In genomic region chr20:20744170-20744725, GRCh38 we compare ENCODE assay signal across 10 cellular contexts. TPM values are rescaled to one million over a fixed set of nuclear protein-coding genes. Genes with fewer than 3 reads are reported as not detected.
DNase-seq lines count a peak whose midpoint lies in the region; ATAC-seq, FAIRE-seq and TF ChIP-seq lines count a peak whose summit lies in the region.
"Had no signal": no experiment of that assay in that cellular context is flagged by ENCODE, and none has a peak within 500 bp of the region (broad histone marks: within the 10 kb centered on the region; RNA-seq: fewer than 3 reads in every experiment).

No MANE protein-coding gene starts in this region.

- H3K79me2 ChIP-seq in GM23338 (replicated peaks; ENCODE audit: insufficient read depth) (no peaks in the 10 kb centered on the region), parathyroid adenoma (no peaks in the 10 kb centered on the region)

- H3K9me2 ChIP-seq in GM23338 (ENCODE audit: insufficient read depth): no peaks in the 10 kb centered on the region

- no peaks in the 10 kb centered on the region for H3K36me3 ChIP-seq in GM23338 (ENCODE audit: insufficient read depth)
- H3K36me3 ChIP-seq in heart right ventricle: no peaks in the 10 kb centered on the region
- no peaks in the 10 kb centered on the region for H3K36me3 ChIP-seq in parathyroid adenoma (ENCODE audit: control insufficient read depth, insufficient read depth, low read length)
- no peaks in the 10 kb centered on the region for H3K36me3 ChIP-seq in HAP-1 (replicated peaks)

- H3K27ac ChIP-seq in GM23338 (ENCODE audit: low read depth) (peak overlapping the region; percentile 86), heart right ventricle (peak overlapping the region; percentile 77 to 98 (median 86)), parathyroid adenoma (peak overlapping the region; percentile 66)

- no peak overlapping the region; the same call in 2 of the 3 replicates for H3K4me3 Mint-ChIP-seq in GM23338
- H3K4me3 Mint-ChIP-seq: activated T-helper 17 cell treated with anti-CD3 and anti-CD28 coated beads, Interleukin-2, amount 50 U/mL, for 72 hours; T-helper 1 cell treated with Interleukin-12 subunit alpha and Interleukin-12 subunit beta and Interleukin-4 antibody, amounts not matched to agents 30 μg/mL and 1 μg/mL, for 36 hours had no signal

- H3K4me3 ChIP-seq in GM23338: no peak overlapping the region
- H3K4me3 ChIP-seq in heart right ventricle: peak overlapping the region in 2 of 10 donors; percentile 22 to 27
- no peak overlapping the region for H3K4me3 ChIP-seq in parathyroid adenoma (ENCODE audit: low read depth, low read length)
- no peak overlapping the region for H3K4me3 ChIP-seq in HAP-1

- H3K27ac Mint-ChIP-seq in GM23338: peak overlapping the region; percentile 92
- H3K27ac Mint-ChIP-seq: activated T-helper 17 cell treated with anti-CD3 and anti-CD28 coated beads, Interleukin-2, amount 50 U/mL, for 72 hours; T-helper 1 cell treated with Interleukin-12 subunit alpha and Interleukin-12 subunit beta and Interleukin-4 antibody, amounts not matched to agents 30 μg/mL and 1 μg/mL, for 36 hours had no signal

- H3K27me3 ChIP-seq in GM23338 (ENCODE audit: insufficient read depth) (no peaks in the 10 kb centered on the region), heart right ventricle (no peaks in the 10 kb centered on the region), parathyroid adenoma (ENCODE audit: control insufficient read depth, insufficient read depth, low read length) (no peaks in the 10 kb centered on the region), HAP-1 (ENCODE audit: low read depth) (no peaks in the 10 kb centered on the region)

- TF ChIP-seq CTCF in GM23338 (conservative IDR thresholded peaks at IDR 0.05; ENCODE audit: low read depth in 2 of 2) (no peak), heart right ventricle (IDR thresholded peaks at IDR 0.05) (no peak), parathyroid adenoma (IDR thresholded peaks at IDR 0.05) (no peak)

- H3K4me2 ChIP-seq in GM23338: peak overlapping the region; percentile 61
- no peak overlapping the region for H3K4me2 ChIP-seq in parathyroid adenoma (ENCODE audit: low read length)

- H3F3A ChIP-seq in GM23338 (replicated peaks; ENCODE audit: low read depth): 0 out of 2 replicates have a peak, but pooled peaks cover 2% of the 10 kb centered on the region

- ATAC-seq in GM23338 (no peak), heart right ventricle (peak in 5 of 8 donors; percentile 8 to 65 (median 55)), GM21447 (IDR thresholded peaks at IDR 0.05; ENCODE audit: unreplicated experiment) (no peak)
- ATAC-seq: activated T-helper 17 cell treated with anti-CD3 and anti-CD28 coated beads, Interleukin-2, amount 50 U/mL, for 72 hours had no signal

- H2AFZ ChIP-seq in GM23338 (peak overlapping the region; percentile 95), parathyroid adenoma (no peak overlapping the region)

- H3K9me3 ChIP-seq in heart right ventricle: peaks cover 0 to 12% (median 0%) of the 10 kb centered on the region in 11 donors
- H3K9me3 ChIP-seq in parathyroid adenoma (ENCODE audit: control insufficient read depth, low read length): no peaks in the 10 kb centered on the region
- no peaks in the 10 kb centered on the region for H3K9me3 ChIP-seq in HAP-1

- H3K9me3 Mint-ChIP-seq in GM23338: peaks cover 7% of the 10 kb centered on the region

- FAIRE-seq in GM19239 (lab: Jason Lieb, UNC): no peak

- 45 to 57% methylated on average over 5 of the region's 5 CpGs for WGBS in heart right ventricle, 2 donors

- H3K9ac ChIP-seq in parathyroid adenoma: no peak overlapping the region

- H3K36me3 Mint-ChIP-seq in GM23338 (ENCODE audit: low read depth): peaks cover 3% of the 10 kb centered on the region

- in situ Hi-C loops in HAP-1 (cut with MboI; ENCODE audit: low sequenced_read_pairs): no loop called here

- H3K4me1 Mint-ChIP-seq in GM23338: peaks cover 28% of the 10 kb centered on the region
- H3K4me1 Mint-ChIP-seq: activated T-helper 17 cell treated with anti-CD3 and anti-CD28 coated beads, Interleukin-2, amount 50 U/mL, for 72 hours had no signal

- H3K4me1 ChIP-seq in GM23338 (ENCODE audit: insufficient read depth): peaks cover 17% of the 10 kb centered on the region
- peaks cover 14 to 46% (median 29%) of the 10 kb centered on the region in 9 donors for H3K4me1 ChIP-seq in heart right ventricle
- no peaks in the 10 kb centered on the region for H3K4me1 ChIP-seq in parathyroid adenoma
- H3K4me1 ChIP-seq in HAP-1: no peaks in the 10 kb centered on the region; the same call in 1 of the 2 replicates

- H3K27me3 Mint-ChIP-seq in GM23338 (ENCODE audit: insufficient read depth, low read depth, poor library complexity): peaks cover 2% of the 10 kb centered on the region

- intact Hi-C loops in heart right ventricle (cut with DNase I): no loop called here

- H4K20me1 ChIP-seq in GM23338 (replicated peaks; ENCODE audit: insufficient read depth): no peaks in the 10 kb centered on the region

- DNase-seq in GM23338 (ENCODE audit: low spot score) (no peak), NCI-H748 (lab: John Stamatoyannopoulos, UW; ENCODE audit: unreplicated experiment) (peak; percentile 83), heart right ventricle (no peak), HAP-1 (ENCODE audit: low spot score in 2 of 2) (no peak), GM19239 (ENCODE audit: insufficient read length, low spot score) (no peak)
- no peak for DNase-seq in activated naive CD4-positive, alpha-beta T cell (lab: John Stamatoyannopoulos, UW)

TF ChIP-seq in GM23338, 12 proteins besides CTCF, POLR2A, EP300 and RAD21 (continues in another document):
- TF ChIP-seq POLR2AphosphoS5 (IDR thresholded peaks at IDR 0.05; ENCODE audit: low read depth): no peak
- no peak for TF ChIP-seq NANOG (IDR thresholded peaks at IDR 0.05; ENCODE audit: borderline replicate concordance)
- no peak for TF ChIP-seq EZH2phosphoT487 (IDR thresholded peaks at IDR 0.05; ENCODE audit: unreplicated experiment)
- no peak for TF ChIP-seq EZH2 (IDR thresholded peaks at IDR 0.05; ENCODE audit: low read depth, unreplicated experiment)
- no peak for TF ChIP-seq ZNF114 (CRISPR knock-in tag; IDR thresholded peaks at IDR 0.05)
- TF ChIP-seq, protein P1, sequence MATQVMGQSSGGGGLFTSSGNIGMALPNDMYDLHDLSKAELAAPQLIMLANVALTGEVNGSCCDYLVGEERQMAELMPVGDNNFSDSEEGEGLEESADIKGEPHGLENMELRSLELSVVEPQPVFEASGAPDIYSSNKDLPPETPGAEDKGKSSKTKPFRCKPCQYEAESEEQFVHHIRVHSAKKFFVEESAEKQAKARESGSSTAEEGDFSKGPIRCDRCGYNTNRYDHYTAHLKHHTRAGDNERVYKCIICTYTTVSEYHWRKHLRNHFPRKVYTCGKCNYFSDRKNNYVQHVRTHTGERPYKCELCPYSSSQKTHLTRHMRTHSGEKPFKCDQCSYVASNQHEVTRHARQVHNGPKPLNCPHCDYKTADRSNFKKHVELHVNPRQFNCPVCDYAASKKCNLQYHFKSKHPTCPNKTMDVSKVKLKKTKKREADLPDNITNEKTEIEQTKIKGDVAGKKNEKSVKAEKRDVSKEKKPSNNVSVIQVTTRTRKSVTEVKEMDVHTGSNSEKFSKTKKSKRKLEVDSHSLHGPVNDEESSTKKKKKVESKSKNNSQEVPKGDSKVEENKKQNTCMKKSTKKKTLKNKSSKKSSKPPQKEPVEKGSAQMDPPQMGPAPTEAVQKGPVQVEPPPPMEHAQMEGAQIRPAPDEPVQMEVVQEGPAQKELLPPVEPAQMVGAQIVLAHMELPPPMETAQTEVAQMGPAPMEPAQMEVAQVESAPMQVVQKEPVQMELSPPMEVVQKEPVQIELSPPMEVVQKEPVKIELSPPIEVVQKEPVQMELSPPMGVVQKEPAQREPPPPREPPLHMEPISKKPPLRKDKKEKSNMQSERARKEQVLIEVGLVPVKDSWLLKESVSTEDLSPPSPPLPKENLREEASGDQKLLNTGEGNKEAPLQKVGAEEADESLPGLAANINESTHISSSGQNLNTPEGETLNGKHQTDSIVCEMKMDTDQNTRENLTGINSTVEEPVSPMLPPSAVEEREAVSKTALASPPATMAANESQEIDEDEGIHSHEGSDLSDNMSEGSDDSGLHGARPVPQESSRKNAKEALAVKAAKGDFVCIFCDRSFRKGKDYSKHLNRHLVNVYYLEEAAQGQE (IDR thresholded peaks at IDR 0.05; ENCODE audit: unreplicated experiment): no peak
- TF ChIP-seq ETS1 (IDR thresholded peaks at IDR 0.05): no peak
- no peak for TF ChIP-seq STAT1 (IDR thresholded peaks at IDR 0.05; ENCODE audit: unreplicated experiment)
- TF ChIP-seq ZNF331 (CRISPR knock-in tag; IDR thresholded peaks at IDR 0.05; ENCODE audit: low read depth): no peak

RNA-seq across cellular contexts. Expression of gene RALGAPA2, which starts 31.8 kb away (rescaled TPM):
- total RNA-seq in GM23338 (2014; rRNA removed; shearing (Covaris generic)): 35.3 and 43.4 TPM in 2 replicates
- polyA plus RNA-seq in GM23338 (2016; fragmentation: Nextera tagmentation; extraction: Ambion mirVana) (7.8 and 13.1 TPM in 2 replicates), heart right ventricle (1 to 10 TPM; 4.1 to 9.0 TPM)
- 10 to 100 TPM; 14.4 to 26.8 (median 19.5) TPM for total RNA-seq in heart right ventricle

Comparison
In these comparisons a context has a peak if more than half of its experiments do, and no peak if none do; other contexts are left out.
1. ATAC-seq: peak in heart right ventricle (5 of 8); none in GM23338 (single experiment) and GM21447 (single experiment).
2. Peak in every context shown above with its lines, with median percentiles within 50 percentile points of each other: H3K27ac ChIP-seq.